In genomic region chr1:1540817-1541628, GRCh38 we compare ENCODE assay signal across 1 cellular context.
A peak's percentile ranks its signal among the peaks of the same experiment; 100 is the strongest.
TF ChIP-seq lines count a peak whose summit lies in the region.

No MANE protein-coding gene starts in this region.

TF ChIP-seq in H1, 55 proteins besides CTCF, POLR2A, EP300 and RAD21:
- peak; percentile 17 for TF ChIP-seq KDM4A (IDR thresholded peaks at IDR 0.05; ENCODE audit: low read depth, low read length, severe bottlenecking)
- no peak for TF ChIP-seq TCF12 (IDR thresholded peaks at IDR 0.05; ENCODE audit: low read depth, low read length)
- peak; percentile 49; the same call in 1 of the 2 replicates for TF ChIP-seq E2F6 (IDR thresholded peaks at IDR 0.05)
- TF ChIP-seq EZH2 (IDR thresholded peaks at IDR 0.05; ENCODE audit: low read depth, low read length, severe bottlenecking): no peak
- TF ChIP-seq SIN3A (conservative IDR thresholded peaks at IDR 0.05 in 1 of 2, IDR thresholded peaks at IDR 0.05 in 1 of 2; ENCODE audit: low read depth in 1 of 2, low read length in 2 of 2): 0 out of 4 replicates have a peak, but pooled peaks of 1 of the 2 experiments have one; percentile 28
- no peak for TF ChIP-seq CHD1 (IDR thresholded peaks at IDR 0.05; ENCODE audit: low read depth, low read length)
- TF ChIP-seq MAX (IDR thresholded peaks at IDR 0.05): peak; percentile 81
- TF ChIP-seq CBX8 (IDR thresholded peaks at IDR 0.05; ENCODE audit: borderline replicate concordance, low read depth, low read length): no peak
- TF ChIP-seq RXRA (IDR thresholded peaks at IDR 0.05; ENCODE audit: insufficient read depth, low read depth, low read length): no peak
- no peak for TF ChIP-seq HDAC6 (IDR thresholded peaks at IDR 0.05; ENCODE audit: low read depth, low read length)
- TF ChIP-seq TAF7 (optimal IDR thresholded peaks at IDR 0.05; ENCODE audit: borderline replicate concordance, low read depth, low read length): no peak
